ENCODE assay signal across 8 cellular contexts in genomic region chr12:51678086-51678724, GRCh38.
DNase-seq lines count a peak whose midpoint lies in the region; ATAC-seq and TF ChIP-seq lines count a peak whose summit lies in the region.

No MANE protein-coding gene starts in this region.

- H3K36me3 ChIP-seq in Karpas-422 (ENCODE audit: insufficient read depth, low read length) (no peaks in the 10 kb centered on the region), colonic mucosa (no peaks in the 10 kb centered on the region)

- H3K4me1 ChIP-seq in Karpas-422 (ENCODE audit: low read length) = no peaks in the 10 kb centered on the region
- H3K4me1 ChIP-seq in colonic mucosa = no peaks in the 10 kb centered on the region

- no peaks in the 10 kb centered on the region for H3K27me3 ChIP-seq in Karpas-422 (ENCODE audit: low read length)
- no peaks in the 10 kb centered on the region for H3K27me3 ChIP-seq in colonic mucosa

- intact Hi-C loops in colonic mucosa (cut with DNase I) = loop anchor here (10.0 kb wide), 1 partner anchor 253 kb away; the partner anchor contains the start of gene SLC4A8

- DNase-seq in NCI-H2029 (lab: John Stamatoyannopoulos, UW) (peak; percentile 9), NCI-H2029 treated with DMSO at 0.1 percent for 48 hours (lab: John Stamatoyannopoulos, UW) (no peak), Karpas-422 (peak; percentile 74), RPMI8226 (peak; percentile 62), colonic mucosa (peak; percentile 61), lung microvascular endothelial cell (ENCODE audit: low read depth in 2 of 2) (peak; percentile 61 to 73)

- no peak overlapping the region for H2AFZ ChIP-seq in Karpas-422 (ENCODE audit: low read length)

- ATAC-seq in HG03097 (IDR thresholded peaks at IDR 0.05; ENCODE audit: low FRiP score, unreplicated experiment) (no peak), GM18873 (IDR thresholded peaks at IDR 0.05; ENCODE audit: low FRiP score, unreplicated experiment) (no peak)

- H3K9me3 ChIP-seq in Karpas-422 (ENCODE audit: low read length) = no peaks in the 10 kb centered on the region
- no peaks in the 10 kb centered on the region for H3K9me3 ChIP-seq in colonic mucosa

- TF ChIP-seq CTCF in colonic mucosa (IDR thresholded peaks at IDR 0.05) = peak; percentile 71

- no peaks in the 10 kb centered on the region for H4K20me1 ChIP-seq in Karpas-422 (ENCODE audit: insufficient read depth, low read depth, low read length)

- H3K9me2 ChIP-seq in Karpas-422 (replicated peaks; ENCODE audit: insufficient read depth, low read length) = no peaks in the 10 kb centered on the region

- no peaks in the 10 kb centered on the region for H3K79me2 ChIP-seq in Karpas-422 (ENCODE audit: low read length)

- H3K9ac ChIP-seq in Karpas-422 (ENCODE audit: low read length) = no peak overlapping the region
- H3K9ac ChIP-seq in colonic mucosa (ENCODE audit: low read depth in 2 of 2, low read length in 2 of 2) = no peak overlapping the region

- H3K4me3 ChIP-seq in Karpas-422 (ENCODE audit: low read length) (no peak overlapping the region), colonic mucosa (no peak overlapping the region)

- H3K27ac ChIP-seq in Karpas-422 (ENCODE audit: low read length) (no peak overlapping the region), colonic mucosa (no peak overlapping the region)

- no peak overlapping the region for H3K4me2 ChIP-seq in Karpas-422 (ENCODE audit: low read depth, low read length, poor library complexity, severe bottlenecking)
